ENCODE assay signal across 8 cellular contexts in genomic region chr9:92634712-92635605, GRCh38. TPM values are rescaled to one million over a fixed set of nuclear protein-coding genes. Genes with fewer than 3 reads are reported as not detected.
DNase-seq lines count a peak whose midpoint lies in the region; ATAC-seq, FAIRE-seq and TF ChIP-seq lines count a peak whose summit lies in the region.

No MANE protein-coding gene starts in this region.

- TF ChIP-seq EP300 in H1 (IDR thresholded peaks at IDR 0.05; ENCODE audit: borderline replicate concordance in 1 of 2, low read depth in 2 of 2, low read length in 2 of 2): no peak

- no peak overlapping the region for H4K91ac ChIP-seq in H1 (replicated peaks; ENCODE audit: insufficient read length, low read length)

- no peak overlapping the region for H3K4ac ChIP-seq in H1 (replicated peaks; ENCODE audit: insufficient read length, low read depth, low read length)
- no peak overlapping the region for H3K4ac ChIP-seq in mesendoderm (ENCODE audit: low read depth, low read length)

- no TSS peak for BruUV-seq in HCT116 (replicated peaks; lab: Mats Ljungman, UMichigan)

- H2BK5ac ChIP-seq in H1 (ENCODE audit: low read depth, low read length) (no peak overlapping the region), mesendoderm (ENCODE audit: low read length) (no peak overlapping the region)

- TF ChIP-seq POLR2A in HCT116 (IDR thresholded peaks at IDR 0.05; ENCODE audit: borderline replicate concordance, extremely low read depth, insufficient read depth, insufficient read length) (no peak), H1 (IDR thresholded peaks at IDR 0.05; ENCODE audit: control extremely low read depth in 1 of 2, low read depth in 2 of 2, low read length in 2 of 2) (no peak)

- H3K36me3 Mint-ChIP-seq in CD8-positive, alpha-beta T cell: peaks cover 86% of the 10 kb centered on the region

- no peaks in the 10 kb centered on the region for H3K23me2 ChIP-seq in H1 (ENCODE audit: low read depth, low read length)

- H2AK5ac ChIP-seq in H1 (ENCODE audit: low read depth, low read length) (0 out of 2 replicates have a peak overlapping the region, but pooled peaks have one; percentile 75), mesendoderm (ENCODE audit: low read length) (no peak overlapping the region)

- H3K9me3 ChIP-seq in CD8-positive, alpha-beta T cell (ENCODE audit: low read length): no peaks in the 10 kb centered on the region
- no peaks in the 10 kb centered on the region for H3K9me3 ChIP-seq in HCT116 (ENCODE audit: control insufficient read depth in 1 of 2, insufficient read depth in 1 of 2, low read depth in 1 of 2, low read length in 2 of 2)
- no peaks in the 10 kb centered on the region for H3K9me3 ChIP-seq in H1 (ENCODE audit: insufficient read depth in 2 of 2, low read depth in 1 of 2, low read length in 1 of 2)

- no peaks in the 10 kb centered on the region for H3K4me1 ChIP-seq in CD8-positive, alpha-beta T cell (ENCODE audit: insufficient read depth, low read length)
- no peaks in the 10 kb centered on the region for H3K4me1 ChIP-seq in HCT116 (ENCODE audit: control insufficient read depth in 1 of 2, insufficient read depth in 2 of 2, low read length in 2 of 2)
- no peaks in the 10 kb centered on the region for H3K4me1 ChIP-seq in H1 (replicated peaks in 1 of 4; ENCODE audit: control insufficient read depth in 3 of 4, insufficient read depth in 4 of 4, low read length in 3 of 4)
- H3K4me1 ChIP-seq in mesendoderm (ENCODE audit: control insufficient read depth, low read depth, low read length): no peaks in the 10 kb centered on the region

- H3K27me3 ChIP-seq in CD8-positive, alpha-beta T cell (ENCODE audit: insufficient read depth, low read length): no peaks in the 10 kb centered on the region
- H3K27me3 ChIP-seq in HCT116 (ENCODE audit: insufficient read depth, low read length): no peaks in the 10 kb centered on the region
- H3K27me3 ChIP-seq in H1 (replicated peaks in 1 of 4; ENCODE audit: control insufficient read depth in 3 of 4, extremely low read depth in 1 of 4, insufficient read depth in 3 of 4, low read length in 3 of 4): no peaks in the 10 kb centered on the region
- H3K27me3 ChIP-seq in mesendoderm (ENCODE audit: insufficient read depth, low read length, poor library complexity): no peaks in the 10 kb centered on the region

- H3K23ac ChIP-seq in H1 (ENCODE audit: insufficient read length) (no peak overlapping the region), mesendoderm (ENCODE audit: low read length) (no peak overlapping the region)

- ATAC-seq in CD8-positive, alpha-beta T cell: peak; percentile 71
- ATAC-seq in HCT116 (peak; percentile 96), GM18520 (IDR thresholded peaks at IDR 0.05; ENCODE audit: unreplicated experiment) (no peak)

- H3K27ac Mint-ChIP-seq in CD8-positive, alpha-beta T cell: no peak overlapping the region

- no peaks in the 10 kb centered on the region for H3K9me3 Mint-ChIP-seq in CD8-positive, alpha-beta T cell

- FAIRE-seq in H1 (lab: Jason Lieb, UNC): peak; percentile 78

- H2BK12ac ChIP-seq in H1 (ENCODE audit: low read depth, low read length): 0 out of 2 replicates have a peak overlapping the region, but pooled peaks have one; percentile 39

- H3K27ac ChIP-seq in CD8-positive, alpha-beta T cell (ENCODE audit: low read depth, low read length): no peak overlapping the region
- H3K27ac ChIP-seq in HCT116 (ENCODE audit: low read depth, low read length) (no peak overlapping the region), H1 (ENCODE audit: low read depth, low read length) (0 out of 2 replicates have a peak overlapping the region, but pooled peaks have one; percentile 16), mesendoderm (ENCODE audit: low read depth, low read length) (no peak overlapping the region)

- no peak overlapping the region for H3K56ac ChIP-seq in H1 (replicated peaks; ENCODE audit: insufficient read length, low read depth, low read length)
- no peak overlapping the region for H3K56ac ChIP-seq in mesendoderm (ENCODE audit: low read length)

- H3K9me2 ChIP-seq in HCT116 (ENCODE audit: insufficient read depth): no peaks in the 10 kb centered on the region

- no peaks in the 10 kb centered on the region for H3K27me3 Mint-ChIP-seq in CD8-positive, alpha-beta T cell (ENCODE audit: low read depth)

- no peak overlapping the region for H3K14ac ChIP-seq in H1 (ENCODE audit: insufficient read length)

- H3K4me1 Mint-ChIP-seq in CD8-positive, alpha-beta T cell (ENCODE audit: low read depth): peaks cover 2% of the 10 kb centered on the region

- H3K36me3 ChIP-seq in CD8-positive, alpha-beta T cell (ENCODE audit: insufficient read depth, low read length): peaks cover 55% of the 10 kb centered on the region
- H3K36me3 ChIP-seq in HCT116 (ENCODE audit: control insufficient read depth in 1 of 2, insufficient read depth in 2 of 2, low read length in 2 of 2) (peaks cover 23 to 38% of the 10 kb centered on the region in 2 experiments; a peak in 3 of 4 replicates), H1 (ENCODE audit: control insufficient read depth in 2 of 4, insufficient read depth in 4 of 4, low read length in 3 of 4) (peaks cover 2 to 27% (median 15%) of the 10 kb centered on the region in 4 experiments; a peak in 7 of 8 replicates), mesendoderm (ENCODE audit: control insufficient read depth, insufficient read depth, low read length) (peaks cover 5% of the 10 kb centered on the region)

- 74% methylated on average over 35 of the region's 35 CpGs; no CpG with 5 or more reads in 1 of the 2 experiments for WGBS in H1 (ENCODE audit: extremely low coverage in 1 of 2, insufficient coverage in 1 of 2, insufficient read length in 1 of 2, insufficient replicate concordance in 2 of 2, low coverage in 1 of 2, low lambda C conversion rate in 2 of 2, missing lambda C conversion rate in 1 of 2), 2 experiments
- WGBS in mesendoderm (ENCODE audit: extremely low coverage, insufficient coverage, low lambda C conversion rate): no CpG with 5 or more reads among the region's 35 CpGs

- TF ChIP-seq RAD21 in HCT116 (IDR thresholded peaks at IDR 0.05; ENCODE audit: low read depth) (peak; percentile 91), H1 (IDR thresholded peaks at IDR 0.05 in 1 of 2, conservative IDR thresholded peaks at IDR 0.05 in 1 of 2; ENCODE audit: low read depth in 2 of 2, low read length in 2 of 2) (peak; percentile 98 to 99)

- H3K79me2 ChIP-seq in HCT116 (ENCODE audit: insufficient read depth, low read length) (no peaks in the 10 kb centered on the region), H1 (ENCODE audit: control insufficient read depth in 1 of 2, insufficient read depth in 2 of 2, low read length in 2 of 2) (no peaks in the 10 kb centered on the region), mesendoderm (ENCODE audit: control insufficient read depth, insufficient read depth, low read length) (no peaks in the 10 kb centered on the region)

- H2AFZ ChIP-seq in HCT116 (ENCODE audit: low read depth, low read length, poor library complexity, severe bottlenecking) (no peak overlapping the region), H1 (ENCODE audit: low read length) (no peak overlapping the region)

- CTCF ChIA-PET in CD8-positive, alpha-beta T cell (lab: Charles Lee): interaction anchor here (0.6 to 3.6 kb wide), 3 partner anchors 145 to 495 kb away, joined by 3 to 30 read pairs (median 3); no protein-coding TSS in a partner anchor
- CTCF ChIA-PET in HCT116 (lab: Charles Lee): interaction anchor here (1.0 to 1.5 kb wide), 3 partner anchors 307 to 495 kb away, joined by 3 to 5 read pairs (median 4); no protein-coding TSS in a partner anchor
- CTCF ChIA-PET in H1 (lab: Charles Lee; ENCODE audit: partially characterized antibody): interaction anchor here (0.6 to 4.0 kb wide), 27 partner anchors 9 to 494 kb away, joined by 3 to 19 read pairs (median 4); partner anchors contain the start of gene CENPP

- H3K4me3 Mint-ChIP-seq in CD8-positive, alpha-beta T cell: no peak overlapping the region

- H4K8ac ChIP-seq in H1 (ENCODE audit: extremely low read depth, insufficient read depth, low read length) (no peak overlapping the region), mesendoderm (ENCODE audit: low read depth, low read length) (no peak overlapping the region)

- no peak overlapping the region for H2BK20ac ChIP-seq in H1 (ENCODE audit: low read length)

- H2BK15ac ChIP-seq in H1 (ENCODE audit: low read length) (no peak overlapping the region), mesendoderm (replicated peaks; ENCODE audit: low read depth) (no peak overlapping the region)

- RAD21 ChIA-PET in HCT116 (lab: Charles Lee; ENCODE audit: low non-redundant PET in 1 of 2, low total read pairs in 2 of 2, uncharacterized antibody in 2 of 2, unreplicated experiment in 2 of 2): no interaction called here

- H3K4me2 ChIP-seq in HCT116 (ENCODE audit: low read length) (no peak overlapping the region), H1 (ENCODE audit: insufficient read depth in 1 of 2, low read depth in 2 of 2, low read length in 2 of 2) (no peak overlapping the region), mesendoderm (ENCODE audit: low read length) (no peak overlapping the region)

- POLR2A ChIA-PET in CD8-positive, alpha-beta T cell (lab: Charles Lee): no interaction called here
- POLR2A ChIA-PET in HCT116 (lab: Charles Lee): no interaction called here
- POLR2A ChIA-PET in H1 (lab: Charles Lee; ENCODE audit: partially characterized antibody): no interaction called here

- H3K79me1 ChIP-seq in H1 (ENCODE audit: low read depth, low read length) (peaks cover 4% of the 10 kb centered on the region; the same call in 1 of the 2 replicates), mesendoderm (ENCODE audit: low read length) (no peaks in the 10 kb centered on the region)

- TF ChIP-seq CTCF in CD8-positive, alpha-beta T cell (IDR thresholded peaks at IDR 0.05): peak; percentile 61
- TF ChIP-seq CTCF in HCT116 (IDR thresholded peaks at IDR 0.05 in 2 of 3, conservative IDR thresholded peaks at IDR 0.05 in 1 of 3; ENCODE audit: borderline replicate concordance in 1 of 3, insufficient read depth in 1 of 3, low read depth in 2 of 3, low read length in 2 of 3) (peak; percentile 96 to 97 (median 97)), H1 (IDR thresholded peaks at IDR 0.05; ENCODE audit: control extremely low read depth in 1 of 3, insufficient read depth in 1 of 3, low read depth in 1 of 3, low read length in 3 of 3) (peak; percentile 100)

- no peak overlapping the region for H3K4me3 ChIP-seq in CD8-positive, alpha-beta T cell (ENCODE audit: low read depth, low read length)
- H3K4me3 ChIP-seq in HCT116 (replicated peaks in 1 of 2; ENCODE audit: low read depth in 1 of 2, low read length in 2 of 2) (no peak overlapping the region), H1 (ENCODE audit: extremely low read depth in 1 of 4, insufficient read depth in 2 of 4, low read depth in 3 of 4, low read length in 4 of 4) (no peak overlapping the region), mesendoderm (ENCODE audit: low read length) (no peak overlapping the region)

- H3K18ac ChIP-seq in H1 (ENCODE audit: extremely low read depth, low read length) (no peak overlapping the region), mesendoderm (ENCODE audit: low read length) (no peak overlapping the region)

- intact Hi-C loops in CD8-positive, alpha-beta T cell (cut with DNase I, micrococcal nuclease): loop anchor here (1.0 to 10.0 kb wide), 4 partner anchors 310 to 860 kb away; partner anchors contain the start of genes CENPP (in 1 of the 2) and NOL8 (in 1 of the 2)
- intact Hi-C loops in HCT116 (cut with micrococcal nuclease): loop anchor here (1.0 kb wide), 3 partner anchors 133 to 495 kb away; no protein-coding TSS in a partner anchor

- DNase-seq in CD8-positive, alpha-beta T cell: peak; percentile 31 to 71 (median 49)
- DNase-seq in HCT116 (ENCODE audit: low read depth, low spot score) (peak; percentile 41), NCI-H82 (lab: John Stamatoyannopoulos, UW) (peak; percentile 67), H1 (ENCODE audit: low read depth in 1 of 2, low spot score in 2 of 2) (peak; percentile 84 to 96), mesendoderm (peak; percentile 87)
- peak; percentile 83 for DNase-seq in activated CD8-positive, alpha-beta memory T cell treated with anti-CD3 and anti-CD28 coated beads for 24 hours
- peak; percentile 54 to 57 for DNase-seq in stimulated activated CD8-positive, alpha-beta memory T cell treated with anti-CD3 and anti-CD28 coated beads, Interleukin-2, amount 100 ng/mL, for 48 hours (ENCODE audit: low read depth in 2 of 2)

- H4K20me1 ChIP-seq in HCT116 (ENCODE audit: insufficient read depth) (no peaks in the 10 kb centered on the region), H1 (replicated peaks in 1 of 2; ENCODE audit: control insufficient read depth in 1 of 2, insufficient read depth in 2 of 2, low read length in 2 of 2) (no peaks in the 10 kb centered on the region)

- H2BK120ac ChIP-seq in H1 (replicated peaks; ENCODE audit: low read depth, low read length) (no peak overlapping the region), mesendoderm (ENCODE audit: low read depth, low read length) (no peak overlapping the region)

- no peak overlapping the region for H3K9ac ChIP-seq in HCT116 (ENCODE audit: low read length)
- H3K9ac ChIP-seq in H1 (replicated peaks in 1 of 4; ENCODE audit: extremely low read depth in 1 of 4, low read depth in 3 of 4, low read length in 3 of 4): no peak overlapping the region
- no peak overlapping the region for H3K9ac ChIP-seq in mesendoderm (ENCODE audit: low read length)

- H4K5ac ChIP-seq in H1 (ENCODE audit: insufficient read length, low read depth, low read length) (no peak overlapping the region), mesendoderm (ENCODE audit: low read length) (no peak overlapping the region)

RNA-seq across cellular contexts. Expression of gene IPPK, which starts 35.0 kb away (rescaled TPM):
- 10 to 100 TPM; 12.2 to 12.8 TPM for total RNA-seq in CD8-positive, alpha-beta T cell
- total RNA-seq in HCT116 (2021; ENCODE audit: unreplicated experiment): 15.4 TPM
- 14.5 and 16.9 TPM in 2 replicates for polyA plus RNA-seq in HCT116 (2012)
- 10.5 and 11.4 TPM in 2 replicates for total RNA-seq in H1 (2021; fragmentation: NEBNext Ultra II Directional; extraction: Animal tissue kit (Norgen Biotek cat#: 25700))
- polyA plus RNA-seq in H1 (2011; rRNA removed): 13.6 and 16.0 TPM in 2 replicates
- 13.7 TPM for polyA plus RNA-seq in H1 (2011; cell fraction: cytosol; rRNA removed)
- 20.8 TPM for polyA plus RNA-seq in H1 (2011; cell fraction: nucleus; rRNA removed)
- 8.4 to 11.4 TPM (median 9.9 TPM) in 4 replicates for polyA plus RNA-seq in H1 (2012, experiment 1 of 2)
- 4.4 TPM for polyA plus RNA-seq in H1 (2012, experiment 2 of 2)
- 5.3 TPM for polyA plus RNA-seq in H1 (2013, experiment 1 of 2)
- 4.4 TPM for polyA plus RNA-seq in H1 (2013, experiment 2 of 2)
- polyA minus RNA-seq in H1 (2011; rRNA and poly(A)+ RNA removed): 38.5 and 39.0 TPM in 2 replicates
- polyA minus RNA-seq in H1 (2011; cell fraction: cytosol; rRNA and poly(A)+ RNA removed): 11.1 TPM
- polyA minus RNA-seq in H1 (2011; cell fraction: nucleus; rRNA and poly(A)+ RNA removed): 10.5 TPM
- polyA plus RNA-seq in mesendoderm (2013, experiment 1 of 2): 5.6 TPM
- 6.2 TPM for polyA plus RNA-seq in mesendoderm (2013, experiment 2 of 2)
